ENCODE assay signal across 1 cellular context in genomic region chr7:101169838-101170531, GRCh38.
TF ChIP-seq lines count a peak whose summit lies in the region.

No MANE protein-coding gene starts in this region.

TF ChIP-seq in HepG2, 621 proteins besides CTCF, POLR2A, EP300 and RAD21 (continued from another document and continues in another):
- TF ChIP-seq ZNF770 (CRISPR knock-in tag; IDR thresholded peaks at IDR 0.05) = no peak
- peak; percentile 82; the same call in 1 of the 2 replicates for TF ChIP-seq ZNF646 (CRISPR knock-in tag; IDR thresholded peaks at IDR 0.05)
- no peak for TF ChIP-seq ESRRA (CRISPR knock-in tag; IDR thresholded peaks at IDR 0.05; ENCODE audit: low read depth)
- TF ChIP-seq E2F1 (CRISPR knock-in tag; IDR thresholded peaks at IDR 0.05) = no peak
- TF ChIP-seq ZBTB7A (CRISPR knock-in tag; IDR thresholded peaks at IDR 0.05) = no peak
- no peak for TF ChIP-seq AKAP8 (CRISPR knock-in tag; IDR thresholded peaks at IDR 0.05)
- no peak for TF ChIP-seq ZFP82 (CRISPR knock-in tag; IDR thresholded peaks at IDR 0.05; ENCODE audit: borderline replicate concordance)
- TF ChIP-seq GABPA (IDR thresholded peaks at IDR 0.05; ENCODE audit: low read depth, low read length) = no peak
- no peak for TF ChIP-seq GABPA (CRISPR knock-in tag; IDR thresholded peaks at IDR 0.05; ENCODE audit: low read depth)
- TF ChIP-seq ZNF3 (CRISPR knock-in tag; IDR thresholded peaks at IDR 0.05) = no peak
- TF ChIP-seq ZNF652 (CRISPR knock-in tag; IDR thresholded peaks at IDR 0.05; ENCODE audit: borderline replicate concordance, low read depth) = no peak
- TF ChIP-seq KAT7 (CRISPR knock-in tag; IDR thresholded peaks at IDR 0.05; ENCODE audit: borderline replicate concordance) = no peak
- TF ChIP-seq ZFP37 (CRISPR knock-in tag; IDR thresholded peaks at IDR 0.05; ENCODE audit: borderline replicate concordance) = no peak
- no peak for TF ChIP-seq ZNF224 (CRISPR knock-in tag; IDR thresholded peaks at IDR 0.05)
- TF ChIP-seq YEATS2 (CRISPR knock-in tag; IDR thresholded peaks at IDR 0.05; ENCODE audit: borderline replicate concordance) = no peak
- no peak for TF ChIP-seq ATF1 (CRISPR knock-in tag; IDR thresholded peaks at IDR 0.05)
- TF ChIP-seq ZNF704 (CRISPR knock-in tag; IDR thresholded peaks at IDR 0.05; ENCODE audit: borderline replicate concordance) = no peak
- no peak for TF ChIP-seq AGO1 (IDR thresholded peaks at IDR 0.05; ENCODE audit: low read depth, low read length, poor library complexity, severe bottlenecking)
- TF ChIP-seq MYC (CRISPR knock-in tag; IDR thresholded peaks at IDR 0.05; ENCODE audit: borderline replicate concordance) = peak; percentile 17; the same call in 1 of the 2 replicates
- no peak for TF ChIP-seq YY1 (IDR thresholded peaks at IDR 0.05; ENCODE audit: insufficient read depth, insufficient replicate concordance, low read depth, low read length)
- TF ChIP-seq ZNF24 (IDR thresholded peaks at IDR 0.05) = no peak
- TF ChIP-seq ZBTB44 (CRISPR knock-in tag; IDR thresholded peaks at IDR 0.05) = no peak
- peak; percentile 66 for TF ChIP-seq STAG1 (CRISPR knock-in tag; IDR thresholded peaks at IDR 0.05)
- no peak for TF ChIP-seq KLF15 (CRISPR knock-in tag; IDR thresholded peaks at IDR 0.05; ENCODE audit: borderline replicate concordance)
- TF ChIP-seq CSRNP2 (CRISPR knock-in tag; conservative IDR thresholded peaks at IDR 0.05; ENCODE audit: low read depth) = no peak
- no peak for TF ChIP-seq DNMT1 (CRISPR knock-in tag; IDR thresholded peaks at IDR 0.05)
- TF ChIP-seq ZBTB2 (CRISPR knock-in tag; IDR thresholded peaks at IDR 0.05; ENCODE audit: low read depth) = no peak
- TF ChIP-seq E2F2 (CRISPR knock-in tag; IDR thresholded peaks at IDR 0.05; ENCODE audit: borderline replicate concordance) = no peak
- TF ChIP-seq ZSCAN25 (CRISPR knock-in tag; IDR thresholded peaks at IDR 0.05) = no peak
- peak; percentile 89 for TF ChIP-seq XRCC5 (optimal IDR thresholded peaks at IDR 0.05; ENCODE audit: low read length)
- no peak for TF ChIP-seq ZNF780A (CRISPR knock-in tag; IDR thresholded peaks at IDR 0.05)
- TF ChIP-seq FOXP4 (CRISPR knock-in tag; IDR thresholded peaks at IDR 0.05) = 0 out of 2 replicates have a peak, but pooled peaks have one; percentile 18
- no peak for TF ChIP-seq ZNF761 (CRISPR knock-in tag; conservative IDR thresholded peaks at IDR 0.05)
- no peak for TF ChIP-seq ZNF432 (CRISPR knock-in tag; IDR thresholded peaks at IDR 0.05; ENCODE audit: borderline replicate concordance)
- TF ChIP-seq ZNF44 (CRISPR knock-in tag; IDR thresholded peaks at IDR 0.05) = no peak
- TF ChIP-seq GFI1 (CRISPR knock-in tag; IDR thresholded peaks at IDR 0.05; ENCODE audit: borderline replicate concordance) = no peak
- no peak for TF ChIP-seq PRDM4 (CRISPR knock-in tag; IDR thresholded peaks at IDR 0.05; ENCODE audit: borderline replicate concordance)
- no peak for TF ChIP-seq ZKSCAN1 (IDR thresholded peaks at IDR 0.05; ENCODE audit: low read length)
- TF ChIP-seq ZFP62 (CRISPR knock-in tag; IDR thresholded peaks at IDR 0.05) = no peak
- TF ChIP-seq NFE2 (CRISPR knock-in tag; IDR thresholded peaks at IDR 0.05) = no peak
